Comparison of ENCODE assay signal across 1 cellular context in the genomic region with DNA sequence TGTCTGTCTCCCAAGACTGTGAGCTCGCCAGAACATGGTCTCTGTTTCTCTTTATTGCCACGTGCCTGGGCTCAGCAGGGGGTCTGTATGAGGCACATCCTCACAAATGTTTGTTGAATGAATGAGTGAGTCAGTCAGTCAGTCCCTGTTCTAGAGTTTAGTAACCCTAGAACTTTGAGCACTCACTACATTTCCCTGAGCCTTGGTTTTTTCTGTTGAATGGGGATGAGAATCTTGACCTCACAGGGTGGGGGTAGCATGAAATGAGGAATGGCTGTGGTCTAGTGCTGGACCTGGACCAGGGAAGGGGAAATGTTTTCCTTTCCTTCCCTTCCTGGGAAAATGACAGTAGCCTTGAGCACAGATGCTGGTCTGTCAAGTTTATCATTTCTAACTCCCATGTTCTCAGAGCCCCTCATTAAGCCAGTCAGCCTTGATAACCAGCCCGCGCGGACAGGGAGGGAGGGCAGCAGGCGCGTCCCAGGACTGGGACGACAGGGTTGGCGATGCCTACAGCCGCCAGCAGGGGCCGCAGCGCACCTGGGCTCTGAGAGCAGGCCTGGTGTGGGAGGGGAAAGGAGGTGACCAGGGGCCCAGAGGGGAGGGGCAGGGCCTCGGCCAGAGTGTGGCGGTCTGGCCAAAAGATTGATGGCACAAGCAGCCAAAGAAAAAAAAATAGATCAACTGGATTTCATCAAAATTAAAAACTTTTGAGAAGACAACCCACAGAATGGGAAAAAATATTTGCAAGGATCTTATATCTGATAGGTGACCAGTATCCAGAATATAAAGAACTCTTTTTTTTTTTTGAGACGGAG.
A peak's percentile ranks its signal among the peaks of the same experiment; 100 is the strongest.
TF ChIP-seq lines count a peak whose summit lies in the region.

No MANE protein-coding gene starts in this region.

TF ChIP-seq in HEK293, 187 proteins besides CTCF, POLR2A, EP300 and RAD21 (continued from another document and continues in another):
- TF ChIP-seq KLF17 (tag by site-specific recombination; IDR thresholded peaks at IDR 0.05) (peak; percentile 78), TRIM28 (IDR thresholded peaks at IDR 0.05; ENCODE audit: borderline replicate concordance, low read length) (peak; percentile 31; the same call in 1 of the 2 replicates), ZNF175 (tag by site-specific recombination; IDR thresholded peaks at IDR 0.05) (no peak), ZNF140 (tag by site-specific recombination; IDR thresholded peaks at IDR 0.05) (no peak), PRDM10 (tag by site-specific recombination; IDR thresholded peaks at IDR 0.05) (0 out of 2 replicates have a peak, but pooled peaks have one; percentile 13), ZNF600 (tag by site-specific recombination; IDR thresholded peaks at IDR 0.05) (no peak), SP2 (tag by site-specific recombination; IDR thresholded peaks at IDR 0.05) (peak; percentile 35; the same call in 1 of the 2 replicates), ZNF19 (tag by site-specific recombination; IDR thresholded peaks at IDR 0.05; ENCODE audit: low read depth) (no peak), SALL2 (tag by site-specific recombination; IDR thresholded peaks at IDR 0.05; ENCODE audit: borderline replicate concordance) (no peak), ZNF404 (tag by site-specific recombination; IDR thresholded peaks at IDR 0.05) (no peak), KLF8 (tag by site-specific recombination; IDR thresholded peaks at IDR 0.05) (peak; percentile 28), ZNF324 (tag by site-specific recombination; IDR thresholded peaks at IDR 0.05) (no peak), ZBTB8A (tag by site-specific recombination; IDR thresholded peaks at IDR 0.05) (peak; percentile 18; the same call in 1 of the 2 replicates), SP3 (tag by site-specific recombination; IDR thresholded peaks at IDR 0.05) (peak; percentile 41; the same call in 1 of the 2 replicates), SCRT1 (tag by site-specific recombination; IDR thresholded peaks at IDR 0.05; ENCODE audit: borderline replicate concordance) (no peak), ZNF585B (tag by site-specific recombination; IDR thresholded peaks at IDR 0.05) (no peak), ZNF121 (tag by site-specific recombination; IDR thresholded peaks at IDR 0.05) (no peak), ZNF514 (tag by site-specific recombination; IDR thresholded peaks at IDR 0.05) (no peak), ZNF48 (tag by site-specific recombination; IDR thresholded peaks at IDR 0.05) (no peak), ZFHX2 (tag by site-specific recombination; conservative IDR thresholded peaks at IDR 0.05) (peak; percentile 75), ZNF623 (tag by site-specific recombination; IDR thresholded peaks at IDR 0.05) (no peak), ZNF157 (tag by site-specific recombination; IDR thresholded peaks at IDR 0.05) (no peak), ZNF624 (tag by site-specific recombination; IDR thresholded peaks at IDR 0.05) (no peak), ZSCAN23 (tag by site-specific recombination; IDR thresholded peaks at IDR 0.05) (no peak), ZNF596 (tag by site-specific recombination; IDR thresholded peaks at IDR 0.05) (no peak), ZNF555 (tag by site-specific recombination; conservative IDR thresholded peaks at IDR 0.05) (no peak), ZNF174 (tag by site-specific recombination; IDR thresholded peaks at IDR 0.05) (no peak), ZBTB17 (tag by site-specific recombination; IDR thresholded peaks at IDR 0.05) (peak; percentile 39; the same call in 1 of the 2 replicates), ZNF2 (tag by site-specific recombination; IDR thresholded peaks at IDR 0.05) (0 out of 2 replicates have a peak, but pooled peaks have one; percentile 51), ZNF214 (tag by site-specific recombination; IDR thresholded peaks at IDR 0.05; ENCODE audit: borderline replicate concordance) (no peak), KLF16 (tag by site-specific recombination; IDR thresholded peaks at IDR 0.05) (0 out of 2 replicates have a peak, but pooled peaks have one; percentile 36), ZNF112 (tag by site-specific recombination; IDR thresholded peaks at IDR 0.05) (no peak), HIC1 (tag by site-specific recombination; IDR thresholded peaks at IDR 0.05) (no peak), ZNF391 (tag by site-specific recombination; IDR thresholded peaks at IDR 0.05; ENCODE audit: borderline replicate concordance, low read depth) (no peak; the same call in 1 of the 2 replicates), ZNF146 (tag by site-specific recombination; IDR thresholded peaks at IDR 0.05) (no peak)
- TF ChIP-seq, protein P1, sequence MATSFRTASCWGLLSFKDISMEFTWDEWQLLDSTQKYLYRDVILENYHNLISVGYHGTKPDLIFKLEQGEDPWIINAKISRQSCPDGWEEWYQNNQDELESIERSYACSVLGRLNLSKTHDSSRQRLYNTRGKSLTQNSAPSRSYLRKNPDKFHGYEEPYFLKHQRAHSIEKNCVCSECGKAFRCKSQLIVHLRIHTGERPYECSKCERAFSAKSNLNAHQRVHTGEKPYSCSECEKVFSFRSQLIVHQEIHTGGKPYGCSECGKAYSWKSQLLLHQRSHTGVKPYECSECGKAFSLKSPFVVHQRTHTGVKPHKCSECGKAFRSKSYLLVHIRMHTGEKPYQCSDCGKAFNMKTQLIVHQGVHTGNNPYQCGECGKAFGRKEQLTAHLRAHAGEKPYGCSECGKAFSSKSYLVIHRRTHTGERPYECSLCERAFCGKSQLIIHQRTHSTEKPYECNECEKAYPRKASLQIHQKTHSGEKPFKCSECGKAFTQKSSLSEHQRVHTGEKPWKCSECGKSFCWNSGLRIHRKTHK (tag by site-specific recombination; IDR thresholded peaks at IDR 0.05), result no peak
- TF ChIP-seq, protein P2, sequence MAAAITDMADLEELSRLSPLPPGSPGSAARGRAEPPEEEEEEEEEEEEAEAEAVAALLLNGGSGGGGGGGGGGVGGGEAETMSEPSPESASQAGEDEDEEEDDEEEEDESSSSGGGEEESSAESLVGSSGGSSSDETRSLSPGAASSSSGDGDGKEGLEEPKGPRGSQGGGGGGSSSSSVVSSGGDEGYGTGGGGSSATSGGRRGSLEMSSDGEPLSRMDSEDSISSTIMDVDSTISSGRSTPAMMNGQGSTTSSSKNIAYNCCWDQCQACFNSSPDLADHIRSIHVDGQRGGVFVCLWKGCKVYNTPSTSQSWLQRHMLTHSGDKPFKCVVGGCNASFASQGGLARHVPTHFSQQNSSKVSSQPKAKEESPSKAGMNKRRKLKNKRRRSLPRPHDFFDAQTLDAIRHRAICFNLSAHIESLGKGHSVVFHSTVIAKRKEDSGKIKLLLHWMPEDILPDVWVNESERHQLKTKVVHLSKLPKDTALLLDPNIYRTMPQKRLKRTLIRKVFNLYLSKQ (tag by site-specific recombination; IDR thresholded peaks at IDR 0.05; ENCODE audit: borderline replicate concordance), result no peak
- TF ChIP-seq, protein P3, sequence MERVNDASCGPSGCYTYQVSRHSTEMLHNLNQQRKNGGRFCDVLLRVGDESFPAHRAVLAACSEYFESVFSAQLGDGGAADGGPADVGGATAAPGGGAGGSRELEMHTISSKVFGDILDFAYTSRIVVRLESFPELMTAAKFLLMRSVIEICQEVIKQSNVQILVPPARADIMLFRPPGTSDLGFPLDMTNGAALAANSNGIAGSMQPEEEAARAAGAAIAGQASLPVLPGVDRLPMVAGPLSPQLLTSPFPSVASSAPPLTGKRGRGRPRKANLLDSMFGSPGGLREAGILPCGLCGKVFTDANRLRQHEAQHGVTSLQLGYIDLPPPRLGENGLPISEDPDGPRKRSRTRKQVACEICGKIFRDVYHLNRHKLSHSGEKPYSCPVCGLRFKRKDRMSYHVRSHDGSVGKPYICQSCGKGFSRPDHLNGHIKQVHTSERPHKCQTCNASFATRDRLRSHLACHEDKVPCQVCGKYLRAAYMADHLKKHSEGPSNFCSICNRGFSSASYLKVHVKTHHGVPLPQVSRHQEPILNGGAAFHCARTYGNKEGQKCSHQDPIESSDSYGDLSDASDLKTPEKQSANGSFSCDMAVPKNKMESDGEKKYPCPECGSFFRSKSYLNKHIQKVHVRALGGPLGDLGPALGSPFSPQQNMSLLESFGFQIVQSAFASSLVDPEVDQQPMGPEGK (tag by site-specific recombination; IDR thresholded peaks at IDR 0.05), result peak; percentile 66; the same call in 1 of the 2 replicates
- TF ChIP-seq, protein P4, sequence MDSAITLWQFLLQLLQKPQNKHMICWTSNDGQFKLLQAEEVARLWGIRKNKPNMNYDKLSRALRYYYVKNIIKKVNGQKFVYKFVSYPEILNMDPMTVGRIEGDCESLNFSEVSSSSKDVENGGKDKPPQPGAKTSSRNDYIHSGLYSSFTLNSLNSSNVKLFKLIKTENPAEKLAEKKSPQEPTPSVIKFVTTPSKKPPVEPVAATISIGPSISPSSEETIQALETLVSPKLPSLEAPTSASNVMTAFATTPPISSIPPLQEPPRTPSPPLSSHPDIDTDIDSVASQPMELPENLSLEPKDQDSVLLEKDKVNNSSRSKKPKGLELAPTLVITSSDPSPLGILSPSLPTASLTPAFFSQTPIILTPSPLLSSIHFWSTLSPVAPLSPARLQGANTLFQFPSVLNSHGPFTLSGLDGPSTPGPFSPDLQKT (IDR thresholded peaks at IDR 0.05; ENCODE audit: borderline replicate concordance, low read depth, low read length), result no peak
- TF ChIP-seq, protein P5, sequence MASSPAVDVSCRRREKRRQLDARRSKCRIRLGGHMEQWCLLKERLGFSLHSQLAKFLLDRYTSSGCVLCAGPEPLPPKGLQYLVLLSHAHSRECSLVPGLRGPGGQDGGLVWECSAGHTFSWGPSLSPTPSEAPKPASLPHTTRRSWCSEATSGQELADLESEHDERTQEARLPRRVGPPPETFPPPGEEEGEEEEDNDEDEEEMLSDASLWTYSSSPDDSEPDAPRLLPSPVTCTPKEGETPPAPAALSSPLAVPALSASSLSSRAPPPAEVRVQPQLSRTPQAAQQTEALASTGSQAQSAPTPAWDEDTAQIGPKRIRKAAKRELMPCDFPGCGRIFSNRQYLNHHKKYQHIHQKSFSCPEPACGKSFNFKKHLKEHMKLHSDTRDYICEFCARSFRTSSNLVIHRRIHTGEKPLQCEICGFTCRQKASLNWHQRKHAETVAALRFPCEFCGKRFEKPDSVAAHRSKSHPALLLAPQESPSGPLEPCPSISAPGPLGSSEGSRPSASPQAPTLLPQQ (tag by site-specific recombination; IDR thresholded peaks at IDR 0.05), result no peak
- TF ChIP-seq, protein P6, sequence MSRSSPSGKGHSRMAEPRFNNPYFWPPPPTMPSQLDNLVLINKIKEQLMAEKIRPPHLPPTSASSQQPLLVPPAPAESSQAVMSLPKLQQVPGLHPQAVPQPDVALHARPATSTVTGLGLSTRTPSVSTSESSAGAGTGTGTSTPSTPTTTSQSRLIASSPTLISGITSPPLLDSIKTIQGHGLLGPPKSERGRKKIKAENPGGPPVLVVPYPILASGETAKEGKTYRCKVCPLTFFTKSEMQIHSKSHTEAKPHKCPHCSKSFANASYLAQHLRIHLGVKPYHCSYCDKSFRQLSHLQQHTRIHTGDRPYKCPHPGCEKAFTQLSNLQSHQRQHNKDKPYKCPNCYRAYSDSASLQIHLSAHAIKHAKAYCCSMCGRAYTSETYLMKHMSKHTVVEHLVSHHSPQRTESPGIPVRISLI (tag by site-specific recombination; IDR thresholded peaks at IDR 0.05), result no peak
- TF ChIP-seq, protein P7, sequence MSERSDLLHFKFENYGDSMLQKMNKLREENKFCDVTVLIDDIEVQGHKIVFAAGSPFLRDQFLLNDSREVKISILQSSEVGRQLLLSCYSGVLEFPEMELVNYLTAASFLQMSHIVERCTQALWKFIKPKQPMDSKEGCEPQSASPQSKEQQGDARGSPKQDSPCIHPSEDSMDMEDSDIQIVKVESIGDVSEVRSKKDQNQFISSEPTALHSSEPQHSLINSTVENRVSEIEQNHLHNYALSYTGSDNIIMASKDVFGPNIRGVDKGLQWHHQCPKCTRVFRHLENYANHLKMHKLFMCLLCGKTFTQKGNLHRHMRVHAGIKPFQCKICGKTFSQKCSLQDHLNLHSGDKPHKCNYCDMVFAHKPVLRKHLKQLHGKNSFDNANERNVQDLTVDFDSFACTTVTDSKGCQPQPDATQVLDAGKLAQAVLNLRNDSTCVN (tag by site-specific recombination; optimal IDR thresholded peaks at IDR 0.05), result peak; percentile 56
